27 cellular contexts compared by ENCODE assay signal in the genomic region with DNA sequence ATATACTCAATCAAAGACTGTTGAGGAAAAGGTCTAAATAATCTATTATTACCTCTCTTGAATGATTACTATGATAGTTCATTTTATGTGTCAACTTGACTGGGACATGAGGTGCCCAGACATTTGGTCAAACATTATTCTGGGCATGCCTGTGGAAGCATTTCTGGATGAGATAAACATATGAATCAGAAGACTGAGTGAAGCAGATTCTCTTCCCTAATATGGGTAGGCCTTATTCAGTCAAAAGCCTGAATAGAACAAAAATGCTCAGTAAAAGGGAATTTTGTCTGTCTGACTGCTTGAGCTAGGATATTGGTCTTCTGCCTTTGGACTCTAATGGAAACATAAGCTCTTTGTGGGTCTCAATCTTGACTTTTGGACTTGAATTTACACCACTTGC.
"Had no signal": no experiment of that assay in that cellular context is flagged by ENCODE, and none has a peak within 500 bp of the region (broad histone marks: within the 10 kb centered on the region; RNA-seq: fewer than 3 reads in every experiment).

No MANE protein-coding gene starts in this region.

- H3K27ac ChIP-seq: Peyer's patch, RWPE1, SJCRH30, VCaP had no signal

- H3K27ac Mint-ChIP-seq: activated CD8-positive, alpha-beta T cell treated with anti-CD3 and anti-CD28 coated beads for 36 hours; activated naive CD4-positive, alpha-beta T cell treated with anti-CD3 and anti-CD28 coated beads, Interleukin-2, amount 10 ng/mL, durations not matched to agents 7 days and 5 days; activated naive CD8-positive, alpha-beta T cell treated with anti-CD3 and anti-CD28 coated beads for 36 hours; activated T-cell treated with anti-CD3 and anti-CD28 coated beads, Interleukin-2, amount 50 U/mL, for 72 hours; activated T-helper 2 cell treated with anti-CD3 and anti-CD28 coated beads, Interferon-gamma antibody, Interleukin-2, Interleukin-4, amounts not matched to agents 10 μg/mL and 5 μg/mL and 100 μg/mL, durations not matched to agents 14 hours and 24 hours and 36 hours had no signal

- H3K36me3 Mint-ChIP-seq: activated naive CD4-positive, alpha-beta T cell treated with anti-CD3 and anti-CD28 coated beads, Interleukin-2, amount 10 ng/mL, durations not matched to agents 7 days and 5 days had no signal

- H3K9me3 Mint-ChIP-seq: activated CD8-positive, alpha-beta T cell treated with anti-CD3 and anti-CD28 coated beads for 36 hours; activated naive CD4-positive, alpha-beta T cell treated with anti-CD3 and anti-CD28 coated beads, Interleukin-2, amount 10 ng/mL, durations not matched to agents 7 days and 5 days; activated T-helper 2 cell treated with anti-CD3 and anti-CD28 coated beads, Interferon-gamma antibody, Interleukin-2, Interleukin-4, amounts not matched to agents 10 μg/mL and 5 μg/mL and 100 μg/mL, durations not matched to agents 14 hours and 24 hours and 36 hours had no signal

- H3K27me3 ChIP-seq: Peyer's patch had no signal

- ATAC-seq: activated CD8-positive, alpha-beta T cell treated with anti-CD3 and anti-CD28 coated beads for 36 hours; activated T-cell treated with anti-CD3 and anti-CD28 coated beads, Interleukin-2, amount 50 U/mL, for 72 hours had no signal

- H3K4me1 ChIP-seq: Peyer's patch, SJCRH30 had no signal

- H3K4me2 ChIP-seq: SK-N-SH had no signal

- H3K4me3 ChIP-seq: Peyer's patch, SJCRH30 had no signal

- H3K9ac ChIP-seq: SK-N-SH had no signal

- H3K36me3 ChIP-seq: Peyer's patch, SJCRH30 had no signal

- DNase-seq: activated CD4-positive, alpha-beta T cell treated with anti-CD3 and anti-CD28 coated beads, Interleukin-2, amount 50 U/mL, for 1 hour; activated CD4-positive, CD25-positive, alpha-beta regulatory T cell; activated CD8-positive, alpha-beta memory T cell treated with anti-CD3 and anti-CD28 coated beads, Interleukin-2, amount 50 U/mL, for 4 hours; activated CD8-positive, alpha-beta T cell treated with anti-CD3 and anti-CD28 coated beads for 36 hours; activated gamma-delta T cell treated with Interleukin-2 at 50 U/mL for 16 hours; activated naive CD4-positive, alpha-beta T cell treated with anti-CD3 and anti-CD28 coated beads, Interleukin-2, amount 10 ng/mL, durations not matched to agents 7 days and 5 days; activated naive CD8-positive, alpha-beta T cell treated with anti-CD3 and anti-CD28 coated beads for 36 hours; activated T-cell treated with anti-CD3 and anti-CD28 coated beads, Interleukin-2, amount 50 U/mL, for 72 hours; anterior cingulate cortex; central memory CD4-positive, alpha-beta T cell; MM.1S; NCI-H1105; NCI-H1436; NCI-H1694 treated with DMSO at 0.1 percent for 48 hours; NCI-H2081; NCI-H510A treated with DMSO at 0.1 percent for 48 hours; NCI-H69; NK-92 treated with Interleukin-12 subunit alpha and Interleukin-12 subunit beta, amount 100 ng/mL, for 24 hours; OCI-M1; Peyer's patch; Right ventricle myocardium superior; SJCRH30; SK-N-SH; T-helper 1 cell had no signal

- H3K9me3 ChIP-seq: Peyer's patch, SJCRH30, SK-N-SH had no signal

- H3K4me3 Mint-ChIP-seq: activated CD8-positive, alpha-beta T cell treated with anti-CD3 and anti-CD28 coated beads for 36 hours; activated naive CD4-positive, alpha-beta T cell treated with anti-CD3 and anti-CD28 coated beads, Interleukin-2, amount 10 ng/mL, durations not matched to agents 7 days and 5 days; activated naive CD8-positive, alpha-beta T cell treated with anti-CD3 and anti-CD28 coated beads for 36 hours; activated T-cell treated with anti-CD3 and anti-CD28 coated beads, Interleukin-2, amount 50 U/mL, for 72 hours had no signal

- H3K27me3 Mint-ChIP-seq: activated CD8-positive, alpha-beta T cell treated with anti-CD3 and anti-CD28 coated beads for 36 hours had no signal
